ENCODE assay signal across 8 cellular contexts in the genomic region with DNA sequence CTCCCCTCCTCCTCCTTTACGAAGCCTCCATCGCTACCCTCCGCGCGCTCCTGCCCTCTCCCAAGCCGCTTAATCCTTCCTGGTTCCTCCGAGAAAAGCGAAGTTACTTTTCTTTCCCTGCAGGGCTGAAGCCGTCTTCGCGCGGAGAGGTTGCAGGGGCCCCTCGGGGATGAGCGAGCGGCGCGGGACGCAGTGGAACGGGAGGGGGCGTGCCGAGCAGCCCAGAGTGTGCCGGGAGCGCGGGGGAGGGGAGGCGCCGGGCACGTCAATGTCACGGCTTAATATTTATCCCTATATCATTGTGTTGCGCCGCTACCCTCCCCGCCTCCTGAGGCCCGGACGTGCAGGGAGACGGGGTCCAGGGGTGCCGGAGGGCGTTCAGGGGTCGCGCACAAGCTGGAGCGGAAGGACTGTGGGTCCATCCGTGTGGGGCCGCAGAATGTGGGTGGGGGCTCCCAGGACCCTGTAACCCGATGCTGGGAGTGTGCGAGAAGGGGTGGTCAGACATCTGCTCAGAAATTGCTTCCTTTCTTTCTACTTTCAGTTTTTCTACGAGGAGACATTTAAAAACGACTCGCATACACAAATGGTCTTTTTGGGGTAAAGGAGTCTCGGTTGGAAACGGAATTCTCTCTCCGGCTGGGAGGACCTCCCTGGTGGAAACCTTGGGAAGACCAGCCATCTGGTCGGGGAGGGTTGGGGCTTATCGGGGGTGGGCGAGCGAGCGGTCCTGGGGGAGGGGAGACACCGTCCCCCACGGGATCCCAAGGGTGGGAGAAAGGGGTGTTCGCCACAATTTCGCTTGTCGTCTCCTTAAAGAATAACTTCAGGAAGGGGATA. TPM values are rescaled to one million over a fixed set of nuclear protein-coding genes. Genes with fewer than 3 reads are reported as not detected.
A peak's percentile ranks its signal among the peaks of the same experiment; 100 is the strongest.
DNase-seq lines count a peak whose midpoint lies in the region; FAIRE-seq and TF ChIP-seq lines count a peak whose summit lies in the region.

No MANE protein-coding gene starts in this region.

- peaks cover 60% of the 10 kb centered on the region for H3K79me2 ChIP-seq in GM23248 (ENCODE audit: insufficient read depth)

- FAIRE-seq in small intestine (lab: Jason Lieb, UNC) = no peak

- H3K36me3 ChIP-seq in GM23248 (ENCODE audit: low read depth) (no peaks in the 10 kb centered on the region), brain microvascular endothelial cell (replicated peaks) (peaks cover 16% of the 10 kb centered on the region), small intestine (ENCODE audit: control insufficient read depth in 2 of 2, insufficient read depth in 2 of 2, low read length in 2 of 2) (no peaks in the 10 kb centered on the region)

- H3K27me3 ChIP-seq in GM23248 (replicated peaks; ENCODE audit: insufficient read depth) (no peaks in the 10 kb centered on the region), brain microvascular endothelial cell (replicated peaks) (no peaks in the 10 kb centered on the region), small intestine (ENCODE audit: control insufficient read depth in 2 of 2, insufficient read depth in 2 of 2, low read length in 2 of 2) (no peaks in the 10 kb centered on the region)

- peaks cover 47% of the 10 kb centered on the region for H3F3A ChIP-seq in GM23248 (ENCODE audit: insufficient read depth)

- WGBS in GM23248 (ENCODE audit: low coverage in 1 of 2, low lambda C conversion rate in 2 of 2, missing lambda C conversion rate in 2 of 2), 2 experiments = 1 to 2% methylated on average over 43 to 59 of the region's 59 CpGs
- 0 to 1% (median 1%) methylated on average over 52 to 59 of the region's 59 CpGs for WGBS in small intestine, 3 donors

- no peaks in the 10 kb centered on the region for H3K9me3 ChIP-seq in GM23248 (ENCODE audit: low read depth)
- no peaks in the 10 kb centered on the region for H3K9me3 ChIP-seq in iPS-18c (ENCODE audit: control insufficient read depth, insufficient read depth, low read length)
- no peaks in the 10 kb centered on the region for H3K9me3 ChIP-seq in small intestine (ENCODE audit: control insufficient read depth, low read depth)

- H3K9ac ChIP-seq in GM23248 = peak overlapping the region; percentile 91

- H3K4me2 ChIP-seq in GM23248 (ENCODE audit: unreplicated experiment) = peak overlapping the region; percentile 92

- TF ChIP-seq CTCF in GM12865 (IDR thresholded peaks at IDR 0.05; ENCODE audit: insufficient read depth, low read depth, low read length, missing control alignments) = peak; percentile 31
- peak; percentile 23 for TF ChIP-seq CTCF in LNCAP (IDR thresholded peaks at IDR 0.05)
- peak; percentile 28 for TF ChIP-seq CTCF in brain microvascular endothelial cell (IDR thresholded peaks at IDR 0.05; ENCODE audit: low read depth, low read length, missing control alignments)

- peaks cover 34% of the 10 kb centered on the region for H3K4me1 ChIP-seq in GM23248 (ENCODE audit: insufficient read depth)
- H3K4me1 ChIP-seq in small intestine (ENCODE audit: control insufficient read depth in 2 of 2, insufficient read depth in 1 of 2, low read depth in 1 of 2, low read length in 1 of 2) = peaks cover 4 to 8% of the 10 kb centered on the region in 2 donors

- H4K20me1 ChIP-seq in GM23248 (ENCODE audit: insufficient read depth) = no peaks in the 10 kb centered on the region

- no peaks in the 10 kb centered on the region for H3K9me2 ChIP-seq in GM23248 (ENCODE audit: insufficient read depth)

- peak overlapping the region; percentile 87 for H3K27ac ChIP-seq in GM23248
- H3K27ac ChIP-seq in brain microvascular endothelial cell = peak overlapping the region; percentile 85
- H3K27ac ChIP-seq in small intestine (ENCODE audit: low read depth in 1 of 2, low read length in 1 of 2) = peak overlapping the region; percentile 80 to 94

- H3K4me3 ChIP-seq in GM12865 (ENCODE audit: low read depth, low read length) (peak overlapping the region; percentile 94), GM23248 (peak overlapping the region; percentile 88), brain microvascular endothelial cell (ENCODE audit: low read depth, low read length) (peak overlapping the region; percentile 92), iPS-18c (ENCODE audit: insufficient read depth, low read depth, low read length) (peak overlapping the region; percentile 78), small intestine (ENCODE audit: low read depth in 1 of 2, low read length in 2 of 2) (peak overlapping the region; percentile 64 to 86)

- H2AFZ ChIP-seq in GM23248 = peak overlapping the region; percentile 62

- in situ Hi-C loops in GM23248 (cut with MboI) (loop anchor here (10.0 kb wide), 3 partner anchors 139 to 221 kb away; no protein-coding TSS in a partner anchor), brain microvascular endothelial cell (cut with HindIII; ENCODE audit: low pct_ligation_motif_present, low sequenced_read_pairs) (no loop called here)

- DNase-seq in GM12865 (ENCODE audit: low read depth) (peak; percentile 86), GM23248 (peak; percentile 89), UCSD-AML1 (lab: John Stamatoyannopoulos, UW; ENCODE audit: unreplicated experiment) (peak; percentile 70), brain microvascular endothelial cell (peak; percentile 80), small intestine (peak; percentile 82), NCI-H187 treated with DMSO at 0.1 percent for 48 hours (lab: John Stamatoyannopoulos, UW) (no peak)

RNA-seq across cellular contexts. Expression of a gene that starts 2.4 kb away (rescaled TPM):
- 61.5 and 77.0 TPM in 2 replicates for total RNA-seq in GM23248 (2014; rRNA removed; shearing (Covaris generic))
- 16.1 and 17.8 TPM in 2 replicates for polyA plus RNA-seq in GM23248 (2016; fragmentation: Nextera tagmentation; extraction: Ambion mirVana)
- 10 to 100 TPM in 1 of 3 donors, 1 to 10 TPM in 2; 1.6 to 14.2 (median 2.0) TPM for polyA plus RNA-seq in small intestine
